18 cellular contexts compared by ENCODE assay signal in the genomic region with DNA sequence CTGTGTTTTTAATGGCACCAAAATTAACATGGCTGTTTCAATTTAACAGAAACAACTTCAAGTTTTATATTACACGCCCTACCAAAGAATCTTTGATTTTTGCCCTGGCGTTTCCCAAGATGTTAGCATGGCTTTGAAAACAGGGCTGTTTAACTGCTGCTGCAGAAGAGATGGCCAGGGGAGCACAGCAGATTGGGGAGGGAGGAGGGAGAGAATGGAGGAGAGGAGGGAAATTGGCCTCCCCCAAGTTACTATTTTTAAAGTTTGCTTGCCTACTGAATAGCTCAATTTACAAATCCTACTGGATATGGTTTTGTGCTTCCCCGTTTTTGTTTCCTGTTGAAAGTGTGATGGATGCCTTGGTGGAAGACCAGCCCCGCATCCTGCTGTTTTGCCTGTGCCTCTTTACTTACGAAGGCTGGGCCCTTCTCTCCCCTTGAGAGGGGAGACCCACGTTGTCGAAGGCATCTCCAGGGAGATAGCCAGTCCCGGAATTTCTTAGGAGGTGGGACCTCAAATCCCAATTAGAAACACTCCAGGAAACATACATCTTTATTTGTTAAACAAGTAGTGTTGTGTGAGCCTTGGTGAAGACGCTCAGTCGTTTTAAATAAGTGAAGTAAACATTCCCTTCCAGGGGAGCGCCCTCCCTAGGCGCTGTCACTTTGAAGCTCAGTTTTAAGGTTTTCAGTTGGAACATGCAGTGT.
DNase-seq lines count a peak whose midpoint lies in the region; ATAC-seq and TF ChIP-seq lines count a peak whose summit lies in the region.
"Had no signal": no experiment of that assay in that cellular context is flagged by ENCODE, and none has a peak within 500 bp of the region (broad histone marks: within the 10 kb centered on the region; RNA-seq: fewer than 3 reads in every experiment).

No MANE protein-coding gene starts in this region.

- H3K27ac ChIP-seq in VCaP (peak overlapping the region; percentile 85; the same call in 1 of the 2 replicates), esophagus squamous epithelium (peak overlapping the region; percentile 6 to 60 (median 43)), tibial artery (peak overlapping the region; percentile 72 to 76)
- H3K27ac ChIP-seq: body of pancreas, C4-2B had no signal

- DNase-seq in esophagus squamous epithelium (lab: John Stamatoyannopoulos, UW) (no peak), nephron progenitor cell (no peak), tibial artery (no peak)
- no peak for DNase-seq in activated naive CD4-positive, alpha-beta T cell treated with anti-CD3 and anti-CD28 coated beads, Interleukin-2, amount 50 U/mL, for 16 hours
- DNase-seq: activated CD4-positive, alpha-beta T cell treated with anti-CD3 and anti-CD28 coated beads, Interleukin-2, amount 50 U/mL, for 4 hours; body of pancreas; EL; glutamatergic neuron; left ventricle myocardium inferior; NCI-H1694 treated with DMSO at 0.1 percent for 48 hours; NCI-H774; stimulated activated CD4-positive, alpha-beta T cell treated with anti-CD3 and anti-CD28 coated beads, Interleukin-2, amount 100 ng/mL, for 48 hours had no signal

- H3K4me1 ChIP-seq in esophagus squamous epithelium (peaks cover 0 to 68% (median 0%) of the 10 kb centered on the region in 3 donors), tibial artery (peaks cover 0 to 72% (median 37%) of the 10 kb centered on the region in 4 donors)

- no peaks in the 10 kb centered on the region for H3K27me3 Mint-ChIP-seq in nephron progenitor cell (ENCODE audit: low read depth, poor library complexity)
- H3K27me3 Mint-ChIP-seq: activated T-helper 17 cell treated with anti-CD3 and anti-CD28 coated beads, Interleukin-2, amount 50 U/mL, for 72 hours had no signal

- TF ChIP-seq POLR2A in esophagus squamous epithelium (IDR thresholded peaks at IDR 0.05): no peak

- intact Hi-C loops in esophagus squamous epithelium (cut with DNase I) (no loop called here), tibial artery (cut with DNase I; ENCODE audit: low total_unique reads) (no loop called here)

- H3K9me3 Mint-ChIP-seq in nephron progenitor cell: peaks cover 2% of the 10 kb centered on the region
- H3K9me3 Mint-ChIP-seq: activated T-helper 17 cell treated with anti-CD3 and anti-CD28 coated beads, Interleukin-2, amount 50 U/mL, for 72 hours; T-helper 2 cell treated with Interferon-gamma antibody and Interleukin-4, amounts not matched to agents 5 μg/mL and 100 μg/mL, for 36 hours had no signal

- peaks cover 28% of the 10 kb centered on the region for H3K36me3 Mint-ChIP-seq in nephron progenitor cell (ENCODE audit: low read depth)

- H3K27ac Mint-ChIP-seq in nephron progenitor cell: peak overlapping the region; percentile 90
- H3K27ac Mint-ChIP-seq: activated T-helper 17 cell treated with anti-CD3 and anti-CD28 coated beads, Interleukin-2, amount 50 U/mL, for 72 hours; T-helper 2 cell treated with Interferon-gamma antibody and Interleukin-4, amounts not matched to agents 5 μg/mL and 100 μg/mL, for 36 hours had no signal

- H3K4me3 Mint-ChIP-seq in nephron progenitor cell: peak overlapping the region; percentile 9
- H3K4me3 Mint-ChIP-seq: activated T-helper 17 cell treated with anti-CD3 and anti-CD28 coated beads, Interleukin-2, amount 50 U/mL, for 72 hours; T-helper 2 cell treated with Interferon-gamma antibody and Interleukin-4, amounts not matched to agents 5 μg/mL and 100 μg/mL, for 36 hours had no signal

- ATAC-seq in GM19467 (IDR thresholded peaks at IDR 0.05; ENCODE audit: unreplicated experiment): no peak
- no peak for ATAC-seq in HG02970 (IDR thresholded peaks at IDR 0.05; ENCODE audit: low FRiP score, unreplicated experiment)
- ATAC-seq: activated T-helper 17 cell treated with anti-CD3 and anti-CD28 coated beads, Interleukin-2, amount 50 U/mL, for 72 hours; body of pancreas had no signal

- H3K4me3 ChIP-seq in esophagus squamous epithelium: no peak overlapping the region
- peak overlapping the region in 1 of 2 donors; percentile 2 for H3K4me3 ChIP-seq in tibial artery
- H3K4me3 ChIP-seq: body of pancreas, left ventricle myocardium inferior had no signal

- H3K36me3 ChIP-seq in esophagus squamous epithelium (no peaks in the 10 kb centered on the region), tibial artery (no peaks in the 10 kb centered on the region)
- H3K36me3 ChIP-seq: left ventricle myocardium inferior had no signal

- H3K9me3 ChIP-seq in esophagus squamous epithelium (no peaks in the 10 kb centered on the region), tibial artery (no peaks in the 10 kb centered on the region)
- H3K9me3 ChIP-seq: body of pancreas, left ventricle myocardium inferior had no signal

- H3K4me1 Mint-ChIP-seq in nephron progenitor cell: peaks cover 77% of the 10 kb centered on the region

- TF ChIP-seq CTCF in VCaP (conservative IDR thresholded peaks at IDR 0.05) (no peak), esophagus squamous epithelium (IDR thresholded peaks at IDR 0.05) (no peak), nephron progenitor cell (IDR thresholded peaks at IDR 0.05) (no peak), tibial artery (IDR thresholded peaks at IDR 0.05) (no peak)

- H3K27me3 ChIP-seq in esophagus squamous epithelium (no peaks in the 10 kb centered on the region), tibial artery (no peaks in the 10 kb centered on the region)
- H3K27me3 ChIP-seq: body of pancreas had no signal

- WGBS in esophagus squamous epithelium, 2 donors: 62 to 71% methylated on average over 12 of the region's 12 CpGs
